In the genomic region with DNA sequence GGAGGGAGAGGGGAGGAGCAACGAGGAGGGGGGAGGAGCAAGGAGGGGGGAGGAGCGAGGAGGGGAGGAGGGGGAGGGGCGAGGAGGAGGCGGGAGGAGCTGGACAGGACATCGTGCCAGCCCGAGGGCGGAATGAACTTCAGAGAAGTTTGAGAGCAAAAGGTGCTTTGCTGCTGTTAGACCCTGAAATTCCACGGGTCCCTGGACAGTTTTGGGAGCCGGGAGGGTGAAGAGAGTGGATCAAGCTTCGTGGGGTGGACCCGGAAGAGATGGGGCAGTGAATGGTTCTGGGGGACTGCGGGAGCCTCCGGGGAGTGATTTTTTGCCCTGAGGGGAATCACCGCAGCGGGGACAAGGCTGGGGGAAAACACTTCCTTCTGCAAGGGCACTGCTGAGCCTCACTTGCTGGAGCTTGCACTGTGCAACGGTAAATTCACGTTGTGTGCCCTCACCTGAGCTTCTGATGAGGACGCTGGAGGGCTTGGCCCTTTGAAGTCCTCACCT, we compare ENCODE assay signal across 8 cellular contexts. TPM values are rescaled to one million over a fixed set of nuclear protein-coding genes. Genes with fewer than 3 reads are reported as not detected.
DNase-seq lines count a peak whose midpoint lies in the region; ATAC-seq and TF ChIP-seq lines count a peak whose summit lies in the region.

No MANE protein-coding gene starts in this region.

- H3K9ac ChIP-seq in duodenal mucosa (ENCODE audit: low read depth in 1 of 2, low read length in 2 of 2) = peak overlapping the region; percentile 73 to 94

- ATAC-seq in GM21528 (IDR thresholded peaks at IDR 0.05; ENCODE audit: low FRiP score, unreplicated experiment) (peak; percentile 11), psoas muscle (peak; percentile 11 to 42 (median 30))

- peaks cover 26 to 27% of the 10 kb centered on the region in 2 donors for H3K4me1 ChIP-seq in duodenal mucosa (ENCODE audit: control insufficient read depth in 1 of 2, insufficient read depth in 2 of 2, low read length in 2 of 2)
- no peaks in the 10 kb centered on the region for H3K4me1 ChIP-seq in psoas muscle

- H3K36me3 ChIP-seq in duodenal mucosa (ENCODE audit: control insufficient read depth in 1 of 2, insufficient read depth in 2 of 2, low read length in 2 of 2) (no peaks in the 10 kb centered on the region), psoas muscle (ENCODE audit: insufficient read depth in 1 of 2, low read depth in 1 of 2) (no peaks in the 10 kb centered on the region)

- 42 to 64% (median 57%) methylated on average over 16 to 17 of the region's 18 CpGs for WGBS in psoas muscle, 3 donors

- H3K9me3 ChIP-seq in duodenal mucosa (ENCODE audit: control insufficient read depth in 1 of 2, low read length in 2 of 2) (no peaks in the 10 kb centered on the region), psoas muscle (peaks cover 3% of the 10 kb centered on the region)

- intact Hi-C loops in psoas muscle (cut with DNase I) = no loop called here

- peak in 4 of 5 donors; percentile 50 to 64 (median 54) for DNase-seq in T-helper 1 cell
- peak in 1 of 2 donors; percentile 51 for DNase-seq in psoas muscle
- DNase-seq in occipital lobe (lab: John Stamatoyannopoulos, UW) = no peak
- DNase-seq in NCI-H748 (lab: John Stamatoyannopoulos, UW; ENCODE audit: unreplicated experiment) = no peak
- no peak for DNase-seq in superior temporal gyrus (ENCODE audit: extremely low spot score)
- DNase-seq in NCI-H526 treated with DMSO at 0.1 percent for 48 hours (lab: John Stamatoyannopoulos, UW) = no peak

- H3K27me3 ChIP-seq in duodenal mucosa (ENCODE audit: control insufficient read depth in 1 of 2, insufficient read depth in 2 of 2, low read length in 2 of 2) = no peaks in the 10 kb centered on the region
- H3K27me3 ChIP-seq in psoas muscle (ENCODE audit: insufficient read depth in 3 of 3, low read length in 2 of 3) = peaks cover 0 to 25% (median 0%) of the 10 kb centered on the region in 3 donors

- no peak for TF ChIP-seq CTCF in psoas muscle (IDR thresholded peaks at IDR 0.05)

- H3K27ac ChIP-seq in duodenal mucosa (ENCODE audit: low read depth, low read length) (peak overlapping the region; percentile 83), psoas muscle (peak overlapping the region; percentile 23)

- H3K4me3 ChIP-seq in duodenal mucosa (ENCODE audit: low read depth in 1 of 2, low read length in 2 of 2) = peak overlapping the region; percentile 73 to 77
- peak overlapping the region; percentile 32 for H3K4me3 ChIP-seq in psoas muscle

RNA-seq across cellular contexts. Expression of gene NLRP6, which starts 10.7 kb away (rescaled TPM):
- under 1 TPM in 2 of 4 donors, not detected in 2; 0.10 to 0.17 TPM for total RNA-seq in psoas muscle
- under 1 TPM in 2 of 3 donors, not detected in 1; 0.03 to 0.04 TPM for polyA plus RNA-seq in psoas muscle
- total RNA-seq in occipital lobe = not detected

RNA-seq across cellular contexts. Expression of gene PGGHG, which starts 21.4 kb away (rescaled TPM):
- total RNA-seq in psoas muscle (1 to 10 TPM; 2.9 to 5.1 (median 3.9) TPM), occipital lobe (1.4 TPM)
- 1 to 10 TPM; 2.7 to 8.6 (median 4.0) TPM for polyA plus RNA-seq in psoas muscle

RNA-seq across cellular contexts. Expression of gene PSMD13, which starts 30.8 kb away (rescaled TPM):
- total RNA-seq in psoas muscle (100 to 1,000 TPM; 108 to 190 (median 149) TPM), occipital lobe (80.3 TPM)
- 100 to 1,000 TPM; 171 to 265 (median 258) TPM for polyA plus RNA-seq in psoas muscle

RNA-seq across cellular contexts. Expression of gene SIRT3, which starts 31.4 kb away (rescaled TPM):
- total RNA-seq in psoas muscle (10 to 100 TPM; 15.0 to 23.2 (median 16.7) TPM), occipital lobe (11.1 TPM)
- polyA plus RNA-seq in psoas muscle = 10 to 100 TPM; 10.4 to 14.7 (median 12.3) TPM

RNA-seq across cellular contexts. Expression of gene IFITM5, which starts 31.8 kb away (rescaled TPM):
- total RNA-seq in psoas muscle (not detected), occipital lobe (not detected)
- polyA plus RNA-seq in psoas muscle = not detected

Comparison
In these comparisons a context has a peak if more than half of its experiments do, and no peak if none do; other contexts are left out.
1. DNase-seq: peak in T-helper 1 cell (4 of 5); none in occipital lobe (single experiment), NCI-H748 (single experiment), superior temporal gyrus (single experiment) and NCI-H526 treated with DMSO at 0.1 percent for 48 hours (single experiment).